Comparison of ENCODE assay signal across 9 cellular contexts in genomic region chr5:43750809-43751208, GRCh38.
"Had no signal": no experiment of that assay in that cellular context is flagged by ENCODE, and none has a peak within 500 bp of the region (broad histone marks: within the 10 kb centered on the region; RNA-seq: fewer than 3 reads in every experiment).

No MANE protein-coding gene starts in this region.

- H3K36me3 ChIP-seq: HAP-1 had no signal

- H3K4me1 ChIP-seq: HAP-1 had no signal

- H3K4me3 ChIP-seq: GM23248, HAP-1 had no signal

- H2AFZ ChIP-seq: GM23248 had no signal

- H3K9ac ChIP-seq: GM23248 had no signal

- H3K27ac ChIP-seq: GM23248, HL-60 had no signal

- ATAC-seq: HCT116 had no signal

- DNase-seq: GM23248, GOT3, H7, HFFc6, IMR-90, KBM-7 had no signal

- H3K9me3 ChIP-seq: HAP-1 had no signal
